ENCODE assay signal across 14 cellular contexts in the genomic region with DNA sequence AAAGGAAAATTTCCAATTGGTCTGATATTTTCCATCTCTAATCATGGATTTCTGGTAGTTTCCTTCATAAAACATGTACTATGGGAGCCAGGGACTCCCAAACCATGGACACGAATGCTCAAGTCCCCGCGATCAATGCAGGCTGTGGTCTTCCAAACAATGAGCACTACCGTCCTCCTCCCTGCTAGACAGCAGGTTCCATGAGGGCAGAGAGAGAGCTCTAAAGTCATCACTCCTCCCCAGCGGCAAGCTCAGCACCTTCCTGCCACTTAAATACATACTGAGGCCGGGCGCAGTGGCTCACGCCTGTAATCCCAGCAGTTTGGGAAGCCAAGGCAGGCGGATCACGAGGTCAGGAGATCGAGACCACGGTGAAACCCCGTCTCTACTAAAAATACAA. TPM values are rescaled to one million over a fixed set of nuclear protein-coding genes. Genes with fewer than 3 reads are reported as not detected.
DNase-seq lines count a peak whose midpoint lies in the region; TF ChIP-seq lines count a peak whose summit lies in the region.
"Had no signal": no experiment of that assay in that cellular context is flagged by ENCODE, and none has a peak within 500 bp of the region (broad histone marks: within the 10 kb centered on the region; RNA-seq: fewer than 3 reads in every experiment).

No MANE protein-coding gene starts in this region.

- H2AFZ ChIP-seq in mammary epithelial cell (ENCODE audit: low read depth, low read length) (no peak overlapping the region), hepatocyte (no peak overlapping the region)

- H3K36me3 ChIP-seq in breast epithelium = no peaks in the 10 kb centered on the region
- H3K36me3 ChIP-seq in mammary epithelial cell (ENCODE audit: insufficient read depth, low read length) = no peaks in the 10 kb centered on the region
- H3K36me3 ChIP-seq in transverse colon = no peaks in the 10 kb centered on the region
- no peaks in the 10 kb centered on the region for H3K36me3 ChIP-seq in hepatocyte (replicated peaks; ENCODE audit: insufficient read depth, low read depth)

- BruUV-seq in mammary epithelial cell (replicated peaks; lab: Mats Ljungman, UMichigan) = no TSS peak

- dilution Hi-C loops in mammary epithelial cell (cut with HindIII; ENCODE audit: low sequenced_read_pairs) = no loop called here

- no peak overlapping the region for H3K9ac ChIP-seq in mammary epithelial cell (ENCODE audit: insufficient read depth, low read length)

- H3K9me3 Mint-ChIP-seq in dendritic cell treated with granulocyte-macrophage colony-stimulating factor and Interleukin-4, amounts not matched to agents 40 ng/mL and 50 ng/mL, for 4 days = no peaks in the 10 kb centered on the region
- H3K9me3 Mint-ChIP-seq in neural crest cell = no peaks in the 10 kb centered on the region

- CTCF ChIA-PET in mammary epithelial cell (lab: Charles Lee; ENCODE audit: low non-redundant PET) = no interaction called here

- H3K4me3 ChIP-seq in breast epithelium (no peak overlapping the region), mammary epithelial cell (replicated peaks in 1 of 3; ENCODE audit: insufficient read depth in 1 of 3, low read depth in 2 of 3, low read length in 3 of 3) (no peak overlapping the region), transverse colon (no peak overlapping the region), hepatocyte (no peak overlapping the region)

- no peak overlapping the region for H3K4me2 ChIP-seq in mammary epithelial cell (ENCODE audit: insufficient read depth, low read depth, low read length)
- no peak overlapping the region for H3K4me2 ChIP-seq in hepatocyte

- intact Hi-C loops in breast epithelium (cut with DNase I; ENCODE audit: low total_unique reads) (no loop called here), mammary epithelial cell (cut with micrococcal nuclease) (no loop called here), transverse colon (cut with DNase I; ENCODE audit: low total_unique reads) (no loop called here)
- intact Hi-C loops in dendritic cell treated with granulocyte-macrophage colony-stimulating factor and Interleukin-4, amounts not matched to agents 40 ng/mL and 50 ng/mL, for 4 days (cut with micrococcal nuclease) = no loop called here

- in situ Hi-C loops in mammary epithelial cell (cut with MboI; ENCODE audit: low sequenced_read_pairs in 2 of 2) (no loop called here), transverse colon (cut with MboI; ENCODE audit: low pct_ligation_motif_present in 1 of 4, low pct_unique_long_range_greater_than_20kb in 1 of 4, low sequenced_read_pairs in 3 of 4) (no loop called here), GM13977 (cut with MboI; ENCODE audit: low pct_unique_long_range_greater_than_20kb, low sequenced_read_pairs, unreplicated experiment) (no loop called here)

- DNase-seq in breast epithelium (ENCODE audit: low spot score in 2 of 2) (no peak), mammary epithelial cell (no peak), neural crest cell (ENCODE audit: low read depth, low spot score) (no peak), transverse colon (no peak), amniotic stem cell (lab: John Stamatoyannopoulos, UW) (no peak), hepatocyte (ENCODE audit: low spot score) (no peak), GM13977 (ENCODE audit: low spot score) (no peak)
- DNase-seq: DND-41, hippocampal formation, NCI-H1105, NCI-H446 treated with DMSO at 0.1 percent for 48 hours, T1000 had no signal

- TF ChIP-seq EP300 in transverse colon (IDR thresholded peaks at IDR 0.05; ENCODE audit: low read depth) = no peak

- TF ChIP-seq POLR2A in breast epithelium (IDR thresholded peaks at IDR 0.05) (no peak), transverse colon (IDR thresholded peaks at IDR 0.05) (no peak)

- H3K27ac Mint-ChIP-seq in dendritic cell treated with granulocyte-macrophage colony-stimulating factor and Interleukin-4, amounts not matched to agents 40 ng/mL and 50 ng/mL, for 4 days = peak overlapping the region; percentile 74
- peak overlapping the region; percentile 68 for H3K27ac Mint-ChIP-seq in neural crest cell (ENCODE audit: unreplicated experiment)

- peak overlapping the region; percentile 41 to 60 for H3K27ac ChIP-seq in breast epithelium
- H3K27ac ChIP-seq in mammary epithelial cell (ENCODE audit: insufficient read depth, low read depth, low read length) = no peak overlapping the region
- peak overlapping the region; percentile 10 to 41 (median 34) for H3K27ac ChIP-seq in transverse colon
- no peak overlapping the region for H3K27ac ChIP-seq in hepatocyte
- H3K27ac ChIP-seq: RWPE1 had no signal

- peaks cover 6% of the 10 kb centered on the region for H3K36me3 Mint-ChIP-seq in dendritic cell treated with granulocyte-macrophage colony-stimulating factor and Interleukin-4, amounts not matched to agents 40 ng/mL and 50 ng/mL, for 4 days (ENCODE audit: low read depth)
- H3K36me3 Mint-ChIP-seq in neural crest cell (ENCODE audit: low read depth) = peaks cover 6% of the 10 kb centered on the region

- 98% methylated on average over 13 of the region's 13 CpGs for WGBS in mammary epithelial cell (ENCODE audit: low coverage, missing lambda C conversion rate)
- 87 to 97% methylated on average over 4 to 13 of the region's 13 CpGs for WGBS in transverse colon (ENCODE audit: low coverage in 1 of 2), 2 donors
- WGBS in hepatocyte (ENCODE audit: low lambda C conversion rate, missing lambda C conversion rate) = 92% methylated on average over 13 of the region's 13 CpGs

- no peak for TF ChIP-seq CTCF in breast epithelium (IDR thresholded peaks at IDR 0.05)
- TF ChIP-seq CTCF in mammary epithelial cell (conservative IDR thresholded peaks at IDR 0.05 in 1 of 2, IDR thresholded peaks at IDR 0.05 in 1 of 2; ENCODE audit: extremely low read depth in 1 of 2, insufficient read depth in 1 of 2, low read depth in 1 of 2, low read length in 2 of 2) = no peak
- no peak for TF ChIP-seq CTCF in neural crest cell (conservative IDR thresholded peaks at IDR 0.05)
- TF ChIP-seq CTCF in transverse colon (IDR thresholded peaks at IDR 0.05) = no peak
- TF ChIP-seq CTCF in hepatocyte (IDR thresholded peaks at IDR 0.05; ENCODE audit: poor library complexity) = no peak
- TF ChIP-seq CTCF in GM13977 (IDR thresholded peaks at IDR 0.05; ENCODE audit: extremely low read depth, insufficient read depth, missing control alignments) = no peak

- H3K9me2 ChIP-seq in hepatocyte (replicated peaks; ENCODE audit: insufficient read depth) = no peaks in the 10 kb centered on the region

- H3K9me3 ChIP-seq in breast epithelium = no peaks in the 10 kb centered on the region
- H3K9me3 ChIP-seq in mammary epithelial cell (replicated peaks; ENCODE audit: insufficient read depth, low read length) = no peaks in the 10 kb centered on the region
- no peaks in the 10 kb centered on the region for H3K9me3 ChIP-seq in transverse colon
- no peaks in the 10 kb centered on the region for H3K9me3 ChIP-seq in hepatocyte (ENCODE audit: low read depth)

- no peaks in the 10 kb centered on the region for H3K27me3 ChIP-seq in breast epithelium
- no peaks in the 10 kb centered on the region for H3K27me3 ChIP-seq in mammary epithelial cell (ENCODE audit: insufficient read depth, low read length)
- no peaks in the 10 kb centered on the region for H3K27me3 ChIP-seq in transverse colon
- no peaks in the 10 kb centered on the region for H3K27me3 ChIP-seq in hepatocyte

- H3K4me1 Mint-ChIP-seq in dendritic cell treated with granulocyte-macrophage colony-stimulating factor and Interleukin-4, amounts not matched to agents 40 ng/mL and 50 ng/mL, for 4 days (ENCODE audit: low read depth) = peaks cover 74% of the 10 kb centered on the region
- peaks cover 47% of the 10 kb centered on the region for H3K4me1 Mint-ChIP-seq in neural crest cell

- H3K4me3 Mint-ChIP-seq in dendritic cell treated with granulocyte-macrophage colony-stimulating factor and Interleukin-4, amounts not matched to agents 40 ng/mL and 50 ng/mL, for 4 days = no peak overlapping the region
- H3K4me3 Mint-ChIP-seq in neural crest cell = no peak overlapping the region

- H3K79me2 ChIP-seq in mammary epithelial cell (ENCODE audit: insufficient read depth, low read length) (peaks cover 78% of the 10 kb centered on the region), hepatocyte (peaks cover 85% of the 10 kb centered on the region)

- H3K27me3 Mint-ChIP-seq in dendritic cell treated with granulocyte-macrophage colony-stimulating factor and Interleukin-4, amounts not matched to agents 40 ng/mL and 50 ng/mL, for 4 days = no peaks in the 10 kb centered on the region
- H3K27me3 Mint-ChIP-seq in neural crest cell (ENCODE audit: low read depth) = no peaks in the 10 kb centered on the region

- H4K20me1 ChIP-seq in mammary epithelial cell (ENCODE audit: insufficient read depth, low read length) (no peaks in the 10 kb centered on the region), hepatocyte (ENCODE audit: insufficient read depth, poor library complexity, severe bottlenecking) (peaks cover 31% of the 10 kb centered on the region)

- H3K4me1 ChIP-seq in breast epithelium = peaks cover 3 to 15% of the 10 kb centered on the region in 2 donors
- H3K4me1 ChIP-seq in mammary epithelial cell (ENCODE audit: insufficient read depth, low read length) = peaks cover 40% of the 10 kb centered on the region
- peaks cover 30 to 51% (median 33%) of the 10 kb centered on the region in 4 donors for H3K4me1 ChIP-seq in transverse colon
- peaks cover 27% of the 10 kb centered on the region for H3K4me1 ChIP-seq in hepatocyte (ENCODE audit: insufficient read depth)

RNA-seq across cellular contexts. Expression of a gene that starts 31.1 kb away (rescaled TPM):
- 10 to 100 TPM; 40.8 to 43.6 (median 43.6) TPM for total RNA-seq in breast epithelium
- 10 to 100 TPM; 11.2 to 45.5 TPM for total RNA-seq in mammary epithelial cell
- 10.4 TPM for polyA plus RNA-seq in mammary epithelial cell
- 93.1 TPM for polyA minus RNA-seq in mammary epithelial cell
- total RNA-seq in neural crest cell = 95.8 and 98.7 TPM in 2 replicates
- 100 to 1,000 TPM in 3 of 4 donors, 10 to 100 TPM in 1; 60.9 to 141 (median 102) TPM for total RNA-seq in transverse colon
- 41.0 and 50.1 TPM in 2 replicates for total RNA-seq in hepatocyte
- 55.8 and 56.1 TPM in 2 replicates for polyA plus RNA-seq in hepatocyte

Comparison
In these comparisons a context has a peak if more than half of its experiments do, and no peak if none do; other contexts are left out.
1. H3K27ac ChIP-seq: peak in breast epithelium (2 of 2) and transverse colon (4 of 4); none in mammary epithelial cell (single experiment) and hepatocyte (single experiment).